In the genomic region with DNA sequence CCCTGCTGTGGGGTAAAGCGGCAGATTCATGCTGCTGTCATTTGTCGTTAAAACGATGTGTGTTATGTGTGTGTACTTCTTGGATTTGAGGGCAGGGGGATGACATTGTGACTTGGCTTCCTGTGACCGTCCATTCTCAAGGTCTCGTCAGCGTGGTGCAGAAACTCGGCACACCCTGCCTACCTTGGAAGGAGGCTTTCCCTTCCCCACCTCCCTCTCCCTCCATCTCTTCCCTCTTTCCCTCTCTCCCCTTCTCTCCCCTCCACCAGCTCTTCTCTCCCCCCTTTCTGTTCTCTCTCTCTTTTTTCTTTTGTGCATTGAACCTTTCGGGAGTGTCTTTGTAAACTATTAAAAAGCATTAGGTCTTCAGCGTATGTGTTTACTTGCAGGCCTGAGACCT, we compare ENCODE assay signal across 9 cellular contexts. TPM values are rescaled to one million over a fixed set of nuclear protein-coding genes. Genes with fewer than 3 reads are reported as not detected.
DNase-seq lines count a peak whose midpoint lies in the region; ATAC-seq, FAIRE-seq and TF ChIP-seq lines count a peak whose summit lies in the region.
"Not testable (repeated sequence)": the region's sequence is repeated elsewhere in the genome, so short reads cannot be mapped to it uniquely, and the experiment has no call there.
"Had no signal": no experiment of that assay in that cellular context is flagged by ENCODE, and none has a peak within 500 bp of the region (broad histone marks: within the 10 kb centered on the region; RNA-seq: fewer than 3 reads in every experiment).

No MANE protein-coding gene starts in this region.

- not testable (repeated sequence) for FAIRE-seq in small intestine (lab: Jason Lieb, UNC)

- H3K9me3 Mint-ChIP-seq in activated T-cell treated with anti-CD3 and anti-CD28 coated beads, Interleukin-2, amount 50 U/mL, for 72 hours; naive thymus-derived CD4-positive, alpha-beta T cell: not testable (repeated sequence)

- H3K4me1 Mint-ChIP-seq in activated T-cell treated with anti-CD3 and anti-CD28 coated beads, Interleukin-2, amount 50 U/mL, for 72 hours (ENCODE audit: low read depth); naive thymus-derived CD4-positive, alpha-beta T cell: not testable (repeated sequence)

- intact Hi-C loops in heart right ventricle (cut with DNase I); naive thymus-derived CD4-positive, alpha-beta T cell (cut with micrococcal nuclease): not testable (repeated sequence)

- DNase-seq in H7; RWPE2 (ENCODE audit: low spot score); choroid plexus epithelial cell (ENCODE audit: low read depth); heart right ventricle; small intestine: not testable (repeated sequence)
- peak; percentile 0 to 7 for DNase-seq in activated T-cell treated with anti-CD3 and anti-CD28 coated beads, Interleukin-2, amount 50 U/mL, for 72 hours
- DNase-seq in naive thymus-derived CD4-positive, alpha-beta T cell, result peak in 5 of 9 donors; percentile 3 to 29 (median 19)

- H3K27me3 Mint-ChIP-seq in activated T-cell treated with anti-CD3 and anti-CD28 coated beads, Interleukin-2, amount 50 U/mL, for 72 hours (ENCODE audit: low read depth); naive thymus-derived CD4-positive, alpha-beta T cell: not testable (repeated sequence)

- H2AFZ ChIP-seq in ACC112 (ENCODE audit: low read length, unreplicated experiment), result not testable (repeated sequence)

- H3K4me3 Mint-ChIP-seq in activated T-cell treated with anti-CD3 and anti-CD28 coated beads, Interleukin-2, amount 50 U/mL, for 72 hours, result peak overlapping the region; percentile 85 to 89
- H3K4me3 Mint-ChIP-seq in naive thymus-derived CD4-positive, alpha-beta T cell, result peak overlapping the region; percentile 87 to 100 (median 98)

- not testable (repeated sequence) for H3K36me3 ChIP-seq in ACC112 (ENCODE audit: insufficient read depth, low read length); H7 (replicated peaks; ENCODE audit: control insufficient read depth, insufficient read depth, low read length); RWPE2 (ENCODE audit: low read depth); heart right ventricle; naive thymus-derived CD4-positive, alpha-beta T cell (ENCODE audit: control insufficient read depth in 2 of 3, insufficient read depth in 3 of 3, low read length in 3 of 3); small intestine (ENCODE audit: control insufficient read depth in 2 of 2, insufficient read depth in 2 of 2, low read length in 2 of 2)

- not testable (repeated sequence) for H3K79me2 ChIP-seq in ACC112 (ENCODE audit: control insufficient read depth, insufficient read depth, low read length, unreplicated experiment)

- ATAC-seq in RWPE2 (ENCODE audit: low read depth); activated T-cell treated with anti-CD3 and anti-CD28 coated beads, Interleukin-2, amount 50 U/mL, for 72 hours (replicated peaks in 1 of 2); heart right ventricle; naive thymus-derived CD4-positive, alpha-beta T cell: not testable (repeated sequence)

- POLR2A ChIA-PET in naive thymus-derived CD4-positive, alpha-beta T cell (lab: Charles Lee), result not testable (repeated sequence)

- 1% methylated on average over 8 to 9 of the region's 9 CpGs for WGBS in heart right ventricle, 2 donors
- WGBS in small intestine, 3 donors, result 1 to 3% (median 1%) methylated on average over 5 to 9 of the region's 9 CpGs

- H3K4me3 ChIP-seq in ACC112 (ENCODE audit: low read depth, low read length), result peak overlapping the region; percentile 69
- H3K4me3 ChIP-seq in H7 (ENCODE audit: insufficient read depth, low read depth, low read length), result peak overlapping the region; percentile 26; the same call in 1 of the 2 replicates
- H3K4me3 ChIP-seq in RWPE2 (ENCODE audit: severe bottlenecking), result peak overlapping the region; percentile 47
- peak overlapping the region; percentile 57 for H3K4me3 ChIP-seq in choroid plexus epithelial cell (ENCODE audit: low read depth, low read length)
- H3K4me3 ChIP-seq in heart right ventricle, result peak overlapping the region in 9 of 10 donors; percentile 23 to 58 (median 49)
- H3K4me3 ChIP-seq in naive thymus-derived CD4-positive, alpha-beta T cell (ENCODE audit: low read length), result not testable (repeated sequence)
- H3K4me3 ChIP-seq in small intestine (ENCODE audit: low read depth in 1 of 2, low read length in 2 of 2), result peak overlapping the region; percentile 22 to 39

- H3K27ac ChIP-seq in ACC112 (ENCODE audit: low read depth, low read length); naive thymus-derived CD4-positive, alpha-beta T cell (ENCODE audit: low read depth, low read length); small intestine (ENCODE audit: low read depth in 1 of 2, low read length in 1 of 2): not testable (repeated sequence)
- peak overlapping the region; percentile 43 for H3K27ac ChIP-seq in RWPE2 (ENCODE audit: poor library complexity, severe bottlenecking)
- peak overlapping the region in 5 of 10 donors; percentile 37 to 58 (median 48) for H3K27ac ChIP-seq in heart right ventricle

- H3K27ac Mint-ChIP-seq in activated T-cell treated with anti-CD3 and anti-CD28 coated beads, Interleukin-2, amount 50 U/mL, for 72 hours, result peak overlapping the region; percentile 77
- peak overlapping the region; percentile 72 to 97 (median 89) for H3K27ac Mint-ChIP-seq in naive thymus-derived CD4-positive, alpha-beta T cell

- CTCF ChIA-PET in naive thymus-derived CD4-positive, alpha-beta T cell (lab: Charles Lee), result not testable (repeated sequence)

- not testable (repeated sequence) for H3K27me3 ChIP-seq in ACC112 (ENCODE audit: insufficient read depth, low read length); H7 (ENCODE audit: control insufficient read depth, insufficient read depth, low read length); RWPE2 (ENCODE audit: insufficient read depth, poor library complexity, severe bottlenecking); heart right ventricle; naive thymus-derived CD4-positive, alpha-beta T cell (ENCODE audit: control insufficient read depth in 2 of 2, insufficient read depth in 2 of 2, low read length in 2 of 2); small intestine (ENCODE audit: control insufficient read depth in 2 of 2, insufficient read depth in 2 of 2, low read length in 2 of 2)

- not testable (repeated sequence) for H3K36me3 Mint-ChIP-seq in activated T-cell treated with anti-CD3 and anti-CD28 coated beads, Interleukin-2, amount 50 U/mL, for 72 hours (ENCODE audit: insufficient read depth in 2 of 2); naive thymus-derived CD4-positive, alpha-beta T cell

- H3K4me1 ChIP-seq in ACC112 (ENCODE audit: control insufficient read depth, insufficient read depth, low read length, unreplicated experiment); RWPE2 (ENCODE audit: insufficient read depth, poor library complexity, severe bottlenecking); heart right ventricle; naive thymus-derived CD4-positive, alpha-beta T cell (ENCODE audit: control insufficient read depth in 2 of 2, insufficient read depth in 2 of 2, low read length in 2 of 2); small intestine (ENCODE audit: control insufficient read depth in 2 of 2, insufficient read depth in 1 of 2, low read depth in 1 of 2, low read length in 1 of 2): not testable (repeated sequence)

- TF ChIP-seq CTCF in RWPE2 (IDR thresholded peaks at IDR 0.05; ENCODE audit: poor library complexity, severe bottlenecking); choroid plexus epithelial cell (conservative IDR thresholded peaks at IDR 0.05; ENCODE audit: low read depth, low read length); heart right ventricle (IDR thresholded peaks at IDR 0.05): not testable (repeated sequence)

- not testable (repeated sequence) for H3K9me3 ChIP-seq in RWPE2 (ENCODE audit: severe bottlenecking); heart right ventricle; naive thymus-derived CD4-positive, alpha-beta T cell (ENCODE audit: control insufficient read depth in 2 of 3, low read length in 3 of 3); small intestine (ENCODE audit: control insufficient read depth, low read depth)

RNA-seq across cellular contexts. Expression of gene GOLGA6L25, which starts 36.4 kb away (rescaled TPM):
- not detected in 2 replicates for total RNA-seq in H7 (2014; rRNA removed; shearing (Covaris generic))
- total RNA-seq in activated T-cell treated with anti-CD3 and anti-CD28 coated beads, Interleukin-2, amount 50 U/mL, for 72 hours, result not detected
- not detected for total RNA-seq in heart right ventricle
- polyA plus RNA-seq in heart right ventricle, result not detected
- not detected for total RNA-seq in naive thymus-derived CD4-positive, alpha-beta T cell
- polyA plus RNA-seq in naive thymus-derived CD4-positive, alpha-beta T cell, result not detected
- not detected for polyA plus RNA-seq in small intestine
- total RNA-seq: temporal lobe had no signal

RNA-seq across cellular contexts. Expression of gene GOLGA8G, which starts 57.0 kb away (rescaled TPM):
- not detected in 2 replicates for total RNA-seq in H7 (2014; rRNA removed; shearing (Covaris generic))
- total RNA-seq in activated T-cell treated with anti-CD3 and anti-CD28 coated beads, Interleukin-2, amount 50 U/mL, for 72 hours, result not detected
- not detected for total RNA-seq in heart right ventricle
- polyA plus RNA-seq in heart right ventricle (not detected), small intestine (not detected)
- total RNA-seq in naive thymus-derived CD4-positive, alpha-beta T cell, result not detected
- not detected for polyA plus RNA-seq in naive thymus-derived CD4-positive, alpha-beta T cell
- total RNA-seq: temporal lobe had no signal
